In genomic region chr6:148972481-148972880, GRCh38 we compare ENCODE assay signal across 1 cellular context.
A peak's percentile ranks its signal among the peaks of the same experiment; 100 is the strongest.
TF ChIP-seq lines count a peak whose summit lies in the region.

No MANE protein-coding gene starts in this region.

TF ChIP-seq in K562, 482 proteins besides CTCF, POLR2A, EP300 and RAD21 (continued from another document):
- TF ChIP-seq AFF1 (IDR thresholded peaks at IDR 0.05; ENCODE audit: low read depth in 1 of 2, partially characterized antibody in 2 of 2): no peak
- TF ChIP-seq, protein P1, sequence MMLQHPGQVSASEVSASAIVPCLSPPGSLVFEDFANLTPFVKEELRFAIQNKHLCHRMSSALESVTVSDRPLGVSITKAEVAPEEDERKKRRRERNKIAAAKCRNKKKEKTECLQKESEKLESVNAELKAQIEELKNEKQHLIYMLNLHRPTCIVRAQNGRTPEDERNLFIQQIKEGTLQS (IDR thresholded peaks at IDR 0.05): peak; percentile 36; the same call in 1 of the 2 replicates
- TF ChIP-seq, protein P1 (CRISPR knock-in tag; conservative IDR thresholded peaks at IDR 0.05): no peak
- TF ChIP-seq PHF8 (IDR thresholded peaks at IDR 0.05; ENCODE audit: borderline replicate concordance, low read length): no peak
- no peak for TF ChIP-seq CCAR2 (IDR thresholded peaks at IDR 0.05; ENCODE audit: low read depth, low read length)
- TF ChIP-seq E2F6 (IDR thresholded peaks at IDR 0.05; ENCODE audit: borderline replicate concordance in 1 of 2, extremely low read depth in 1 of 2, insufficient read depth in 1 of 2, insufficient read length in 1 of 2, low read depth in 1 of 2, low read length in 1 of 2, poor library complexity in 1 of 2, severe bottlenecking in 1 of 2): peak in 1 of 2 experiments; percentile 46
- TF ChIP-seq ZNF282 (CRISPR knock-in tag; IDR thresholded peaks at IDR 0.05): no peak
- TF ChIP-seq PKNOX1 (IDR thresholded peaks at IDR 0.05): peak; percentile 80
- TF ChIP-seq DMBX1 (CRISPR knock-in tag; IDR thresholded peaks at IDR 0.05; ENCODE audit: borderline replicate concordance): no peak
- TF ChIP-seq HEY1 (CRISPR knock-in tag; IDR thresholded peaks at IDR 0.05; ENCODE audit: borderline replicate concordance): no peak
- TF ChIP-seq FOXA1 (IDR thresholded peaks at IDR 0.05; ENCODE audit: borderline replicate concordance): no peak
- peak; percentile 27 for TF ChIP-seq HMGN3 (IDR thresholded peaks at IDR 0.05; ENCODE audit: borderline replicate concordance, extremely low read depth, insufficient read length, low read depth, low read length)
- TF ChIP-seq ZKSCAN3 (CRISPR knock-in tag; IDR thresholded peaks at IDR 0.05): no peak
- no peak for TF ChIP-seq NCOR1 (IDR thresholded peaks at IDR 0.05)
- no peak for TF ChIP-seq MECOM (CRISPR knock-in tag; IDR thresholded peaks at IDR 0.05)
- TF ChIP-seq HOMEZ (CRISPR knock-in tag; IDR thresholded peaks at IDR 0.05): no peak
- no peak for TF ChIP-seq BACH1 (tag; IDR thresholded peaks at IDR 0.05)
- TF ChIP-seq ZNF584 (CRISPR knock-in tag; IDR thresholded peaks at IDR 0.05; ENCODE audit: low read depth): no peak
- TF ChIP-seq CBFA2T2 (conservative IDR thresholded peaks at IDR 0.05): peak; percentile 82
- TF ChIP-seq ZNF197 (CRISPR knock-in tag; IDR thresholded peaks at IDR 0.05; ENCODE audit: low read depth): no peak
- peak; percentile 24; the same call in 1 of the 2 replicates for TF ChIP-seq NFIC (IDR thresholded peaks at IDR 0.05)
- no peak for TF ChIP-seq AFF4 (CRISPR knock-in tag; IDR thresholded peaks at IDR 0.05)
- TF ChIP-seq ZNF830 (CRISPR knock-in tag; IDR thresholded peaks at IDR 0.05): no peak
- no peak for TF ChIP-seq ZNF778 (CRISPR knock-in tag; IDR thresholded peaks at IDR 0.05)
- peak; percentile 52; the same call in 1 of the 2 replicates for TF ChIP-seq TCF3 (CRISPR knock-in tag; IDR thresholded peaks at IDR 0.05)
- TF ChIP-seq TEAD4 (IDR thresholded peaks at IDR 0.05; ENCODE audit: low read length): 0 out of 2 replicates have a peak, but pooled peaks have one; percentile 28
- no peak for TF ChIP-seq TEAD4 (CRISPR knock-in tag; IDR thresholded peaks at IDR 0.05; ENCODE audit: borderline replicate concordance)
- TF ChIP-seq NFATC3 (IDR thresholded peaks at IDR 0.05): no peak
TF ChIP-seq in K562: peak in this region for 14.
